1 cellular context compared by ENCODE assay signal in genomic region chr19:30227661-30228112, GRCh38.
TF ChIP-seq lines count a peak whose summit lies in the region.

No MANE protein-coding gene starts in this region.

TF ChIP-seq in HEK293, 187 proteins besides CTCF, POLR2A, EP300 and RAD21 (continued from another document):
- TF ChIP-seq PRDM6 (tag by site-specific recombination; IDR thresholded peaks at IDR 0.05) (no peak), ZNF280D (tag by site-specific recombination; IDR thresholded peaks at IDR 0.05) (no peak), KLF7 (tag by site-specific recombination; IDR thresholded peaks at IDR 0.05; ENCODE audit: borderline replicate concordance) (peak; percentile 71), ZNF239 (tag by site-specific recombination; IDR thresholded peaks at IDR 0.05) (no peak), ZBTB17 (tag by site-specific recombination; IDR thresholded peaks at IDR 0.05) (no peak), ZNF221 (tag by site-specific recombination; IDR thresholded peaks at IDR 0.05; ENCODE audit: borderline replicate concordance) (no peak; the same call in 1 of the 2 replicates), SP3 (tag by site-specific recombination; IDR thresholded peaks at IDR 0.05) (no peak), ZNF529 (tag by site-specific recombination; IDR thresholded peaks at IDR 0.05; ENCODE audit: insufficient replicate concordance) (no peak), HOXC10 (CRISPR knock-in tag; IDR thresholded peaks at IDR 0.05) (no peak), ZNF214 (tag by site-specific recombination; IDR thresholded peaks at IDR 0.05; ENCODE audit: borderline replicate concordance) (no peak), ZNF391 (tag by site-specific recombination; IDR thresholded peaks at IDR 0.05; ENCODE audit: borderline replicate concordance, low read depth) (peak; percentile 57; the same call in 1 of the 2 replicates), ZIC2 (tag by site-specific recombination; IDR thresholded peaks at IDR 0.05) (peak; percentile 48; the same call in 1 of the 2 replicates), ZNF433 (tag by site-specific recombination; IDR thresholded peaks at IDR 0.05; ENCODE audit: low read depth) (no peak), ZNF792 (tag by site-specific recombination; IDR thresholded peaks at IDR 0.05) (no peak), ZNF18 (tag by site-specific recombination; IDR thresholded peaks at IDR 0.05) (no peak), ZNF48 (tag by site-specific recombination; IDR thresholded peaks at IDR 0.05) (no peak), IKZF3 (tag by site-specific recombination; IDR thresholded peaks at IDR 0.05) (peak; percentile 75; the same call in 1 of the 2 replicates), ZNF514 (tag by site-specific recombination; IDR thresholded peaks at IDR 0.05) (no peak), GLI4 (tag by site-specific recombination; IDR thresholded peaks at IDR 0.05) (0 out of 2 replicates have a peak, but pooled peaks have one; percentile 67), ZNF561 (tag by site-specific recombination; IDR thresholded peaks at IDR 0.05; ENCODE audit: borderline replicate concordance) (peak; percentile 87), ZNF302 (tag by site-specific recombination; IDR thresholded peaks at IDR 0.05; ENCODE audit: low read depth) (no peak), ZNF560 (tag by site-specific recombination; IDR thresholded peaks at IDR 0.05; ENCODE audit: borderline replicate concordance) (no peak), ZNF629 (tag by site-specific recombination; IDR thresholded peaks at IDR 0.05) (no peak), TCF7L2 (IDR thresholded peaks at IDR 0.05; ENCODE audit: borderline replicate concordance, low read depth, low read length) (no peak), ZNF202 (tag by site-specific recombination; IDR thresholded peaks at IDR 0.05; ENCODE audit: borderline replicate concordance) (no peak), YY1 (tag by site-specific recombination; IDR thresholded peaks at IDR 0.05) (peak; percentile 59; the same call in 1 of the 2 replicates), ZNF785 (tag by site-specific recombination; IDR thresholded peaks at IDR 0.05) (no peak), ZNF335 (tag by site-specific recombination; conservative IDR thresholded peaks at IDR 0.05) (peak; percentile 93)
- TF ChIP-seq, protein P1, sequence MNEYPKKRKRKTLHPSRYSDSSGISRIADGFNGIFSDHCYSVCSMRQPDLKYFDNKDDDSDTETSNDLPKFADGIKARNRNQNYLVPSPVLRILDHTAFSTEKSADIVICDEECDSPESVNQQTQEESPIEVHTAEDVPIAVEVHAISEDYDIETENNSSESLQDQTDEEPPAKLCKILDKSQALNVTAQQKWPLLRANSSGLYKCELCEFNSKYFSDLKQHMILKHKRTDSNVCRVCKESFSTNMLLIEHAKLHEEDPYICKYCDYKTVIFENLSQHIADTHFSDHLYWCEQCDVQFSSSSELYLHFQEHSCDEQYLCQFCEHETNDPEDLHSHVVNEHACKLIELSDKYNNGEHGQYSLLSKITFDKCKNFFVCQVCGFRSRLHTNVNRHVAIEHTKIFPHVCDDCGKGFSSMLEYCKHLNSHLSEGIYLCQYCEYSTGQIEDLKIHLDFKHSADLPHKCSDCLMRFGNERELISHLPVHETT (tag by site-specific recombination; IDR thresholded peaks at IDR 0.05) = no peak
- TF ChIP-seq, protein P2, sequence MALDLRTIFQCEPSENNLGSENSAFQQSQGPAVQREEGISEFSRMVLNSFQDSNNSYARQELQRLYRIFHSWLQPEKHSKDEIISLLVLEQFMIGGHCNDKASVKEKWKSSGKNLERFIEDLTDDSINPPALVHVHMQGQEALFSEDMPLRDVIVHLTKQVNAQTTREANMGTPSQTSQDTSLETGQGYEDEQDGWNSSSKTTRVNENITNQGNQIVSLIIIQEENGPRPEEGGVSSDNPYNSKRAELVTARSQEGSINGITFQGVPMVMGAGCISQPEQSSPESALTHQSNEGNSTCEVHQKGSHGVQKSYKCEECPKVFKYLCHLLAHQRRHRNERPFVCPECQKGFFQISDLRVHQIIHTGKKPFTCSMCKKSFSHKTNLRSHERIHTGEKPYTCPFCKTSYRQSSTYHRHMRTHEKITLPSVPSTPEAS (tag by site-specific recombination; IDR thresholded peaks at IDR 0.05) = peak; percentile 87
- TF ChIP-seq, protein P3, sequence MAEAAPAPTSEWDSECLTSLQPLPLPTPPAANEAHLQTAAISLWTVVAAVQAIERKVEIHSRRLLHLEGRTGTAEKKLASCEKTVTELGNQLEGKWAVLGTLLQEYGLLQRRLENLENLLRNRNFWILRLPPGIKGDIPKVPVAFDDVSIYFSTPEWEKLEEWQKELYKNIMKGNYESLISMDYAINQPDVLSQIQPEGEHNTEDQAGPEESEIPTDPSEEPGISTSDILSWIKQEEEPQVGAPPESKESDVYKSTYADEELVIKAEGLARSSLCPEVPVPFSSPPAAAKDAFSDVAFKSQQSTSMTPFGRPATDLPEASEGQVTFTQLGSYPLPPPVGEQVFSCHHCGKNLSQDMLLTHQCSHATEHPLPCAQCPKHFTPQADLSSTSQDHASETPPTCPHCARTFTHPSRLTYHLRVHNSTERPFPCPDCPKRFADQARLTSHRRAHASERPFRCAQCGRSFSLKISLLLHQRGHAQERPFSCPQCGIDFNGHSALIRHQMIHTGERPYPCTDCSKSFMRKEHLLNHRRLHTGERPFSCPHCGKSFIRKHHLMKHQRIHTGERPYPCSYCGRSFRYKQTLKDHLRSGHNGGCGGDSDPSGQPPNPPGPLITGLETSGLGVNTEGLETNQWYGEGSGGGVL (tag by site-specific recombination; IDR thresholded peaks at IDR 0.05) = peak; percentile 90
- TF ChIP-seq, protein P4, sequence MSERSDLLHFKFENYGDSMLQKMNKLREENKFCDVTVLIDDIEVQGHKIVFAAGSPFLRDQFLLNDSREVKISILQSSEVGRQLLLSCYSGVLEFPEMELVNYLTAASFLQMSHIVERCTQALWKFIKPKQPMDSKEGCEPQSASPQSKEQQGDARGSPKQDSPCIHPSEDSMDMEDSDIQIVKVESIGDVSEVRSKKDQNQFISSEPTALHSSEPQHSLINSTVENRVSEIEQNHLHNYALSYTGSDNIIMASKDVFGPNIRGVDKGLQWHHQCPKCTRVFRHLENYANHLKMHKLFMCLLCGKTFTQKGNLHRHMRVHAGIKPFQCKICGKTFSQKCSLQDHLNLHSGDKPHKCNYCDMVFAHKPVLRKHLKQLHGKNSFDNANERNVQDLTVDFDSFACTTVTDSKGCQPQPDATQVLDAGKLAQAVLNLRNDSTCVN (tag by site-specific recombination; optimal IDR thresholded peaks at IDR 0.05) = peak; percentile 97
